ENCODE assay signal across 1 cellular context in the genomic region with DNA sequence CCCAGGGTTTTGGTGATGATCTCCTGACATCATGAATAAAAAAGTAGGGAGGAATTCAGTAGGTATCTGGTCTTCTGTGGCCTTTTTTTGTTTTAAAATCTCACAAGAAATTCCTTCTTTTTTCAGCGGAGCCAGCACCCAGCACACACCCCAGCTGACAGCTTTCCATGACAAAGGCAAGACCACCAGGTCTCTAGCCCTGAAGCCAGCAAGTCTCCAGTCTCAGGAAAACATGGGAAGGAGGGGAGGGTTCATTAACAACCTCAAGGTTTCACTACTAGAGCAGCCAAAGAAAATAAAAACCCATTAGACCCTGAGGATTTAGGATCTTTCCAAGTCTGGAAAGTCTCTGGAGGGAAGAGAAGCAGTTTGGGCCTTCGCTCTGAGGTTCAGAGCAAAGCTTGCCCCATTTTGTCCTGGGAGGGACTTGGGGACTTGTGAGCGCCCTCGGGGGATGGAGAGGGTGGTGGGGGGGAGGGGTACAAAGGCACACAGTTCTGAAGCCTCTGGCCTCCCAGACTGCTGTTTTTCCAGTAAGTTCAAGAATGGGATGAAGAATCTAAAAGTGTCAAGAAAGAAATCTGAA.
TF ChIP-seq lines count a peak whose summit lies in the region.

No MANE protein-coding gene starts in this region.

TF ChIP-seq in WTC11, 78 proteins besides CTCF, POLR2A, EP300 and RAD21:
- peak; percentile 34; the same call in 1 of the 2 replicates for TF ChIP-seq FOXK1 (CRISPR knock-in tag; IDR thresholded peaks at IDR 0.05)
- TF ChIP-seq FOXJ3 (CRISPR knock-in tag; IDR thresholded peaks at IDR 0.05; ENCODE audit: borderline replicate concordance): no peak
- no peak for TF ChIP-seq AFF4 (CRISPR knock-in tag; IDR thresholded peaks at IDR 0.05; ENCODE audit: borderline replicate concordance)
- TF ChIP-seq NR3C1 (CRISPR knock-in tag; conservative IDR thresholded peaks at IDR 0.05; ENCODE audit: low read depth): no peak
- TF ChIP-seq ZNF425 (CRISPR knock-in tag; conservative IDR thresholded peaks at IDR 0.05): no peak
TF ChIP-seq in WTC11: peak in this region for 1.
